8 cellular contexts compared by ENCODE assay signal in the genomic region with DNA sequence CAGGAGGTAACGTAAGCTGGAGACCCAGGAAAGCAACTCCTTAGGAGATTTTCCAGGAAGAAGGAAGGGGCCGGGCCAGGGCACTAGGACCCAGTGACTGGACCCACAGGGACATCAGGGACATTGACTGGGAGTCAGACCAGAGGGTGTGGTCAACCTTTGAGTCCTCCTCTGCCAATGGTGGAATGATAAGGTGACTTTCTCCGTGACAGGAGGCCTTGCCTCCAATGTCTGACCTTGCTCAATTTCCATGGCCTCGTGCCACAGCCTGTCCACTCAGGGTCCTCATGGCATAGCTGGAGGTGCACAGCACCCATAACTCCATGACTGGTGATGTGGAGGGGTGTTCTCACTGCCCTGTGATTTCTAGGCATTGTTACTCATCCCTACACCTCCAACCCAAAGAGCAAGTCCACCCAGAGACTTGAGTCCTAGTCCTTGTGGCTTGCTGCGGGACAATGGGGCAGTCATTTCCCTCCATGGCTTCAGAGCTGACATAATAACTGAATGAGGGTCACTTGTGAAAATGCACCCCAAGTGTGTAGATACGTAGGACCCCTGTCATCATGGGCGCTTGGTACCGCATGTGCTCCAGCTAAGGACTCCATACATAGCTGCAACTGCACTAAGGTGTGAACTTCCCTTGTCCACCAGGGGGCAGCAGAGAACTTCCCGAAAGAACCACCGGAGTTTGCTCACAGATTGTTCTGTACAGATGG. TPM values are rescaled to one million over a fixed set of nuclear protein-coding genes. Genes with fewer than 3 reads are reported as not detected.
DNase-seq lines count a peak whose midpoint lies in the region; ATAC-seq and TF ChIP-seq lines count a peak whose summit lies in the region.

No MANE protein-coding gene starts in this region.

- H3K4me3 Mint-ChIP-seq in activated T-helper 1 cell treated with anti-CD3 and anti-CD28 coated beads, Interleukin-12 subunit alpha, Interleukin-12 subunit beta, Interleukin-2, Interleukin-4 antibody, amounts not matched to agents 30 ng/mL and 10 ng/mL and 1 ng/mL, durations not matched to agents 14 hours and 24 hours and 36 hours, result no peak overlapping the region

- no peaks in the 10 kb centered on the region for H3K9me3 ChIP-seq in neuronal stem cell (replicated peaks in 1 of 2; ENCODE audit: control insufficient read depth in 2 of 2, insufficient read depth in 1 of 2, low read depth in 1 of 2, low read length in 2 of 2)

- H3K36me3 Mint-ChIP-seq in activated T-helper 1 cell treated with anti-CD3 and anti-CD28 coated beads, Interleukin-12 subunit alpha, Interleukin-12 subunit beta, Interleukin-2, Interleukin-4 antibody, amounts not matched to agents 30 ng/mL and 10 ng/mL and 1 ng/mL, durations not matched to agents 14 hours and 24 hours and 36 hours (ENCODE audit: low read depth), result no peaks in the 10 kb centered on the region

- H3K18ac ChIP-seq in neuronal stem cell (ENCODE audit: low read length), result peak overlapping the region; percentile 15

- intact Hi-C loops in activated T-helper 1 cell treated with anti-CD3 and anti-CD28 coated beads, Interleukin-12 subunit alpha, Interleukin-12 subunit beta, Interleukin-2, Interleukin-4 antibody, amounts not matched to agents 30 ng/mL and 10 ng/mL and 1 ng/mL, durations not matched to agents 14 hours and 24 hours and 36 hours (cut with micrococcal nuclease), result loop anchor here (1.0 kb wide), 3 partner anchors 73 to 223 kb away; a partner anchor contains a TSS

- H2AFZ ChIP-seq in neuronal stem cell (ENCODE audit: low read length), result no peak overlapping the region

- no CpG with 5 or more reads among the region's 10 CpGs for WGBS in neuronal stem cell (ENCODE audit: extremely low coverage in 2 of 2, insufficient read length in 2 of 2, insufficient replicate concordance in 1 of 2), 2 donors

- no peak overlapping the region for H2BK12ac ChIP-seq in neuronal stem cell (ENCODE audit: low read length)

- H3K9me3 Mint-ChIP-seq in activated T-helper 1 cell treated with anti-CD3 and anti-CD28 coated beads, Interleukin-12 subunit alpha, Interleukin-12 subunit beta, Interleukin-2, Interleukin-4 antibody, amounts not matched to agents 30 ng/mL and 10 ng/mL and 1 ng/mL, durations not matched to agents 14 hours and 24 hours and 36 hours, result no peaks in the 10 kb centered on the region

- POLR2A ChIA-PET in RWPE1 (lab: Yijun Ruan, JAX; ENCODE audit: low non-redundant PET), result no interaction called here

- H3K14ac ChIP-seq in neuronal stem cell (ENCODE audit: low read length), result peak overlapping the region; percentile 14

- H2BK15ac ChIP-seq in neuronal stem cell (ENCODE audit: low read length), result no peak overlapping the region

- H4K91ac ChIP-seq in neuronal stem cell (ENCODE audit: low read depth, low read length, poor library complexity), result peak overlapping the region; percentile 54

- CTCF ChIA-PET in RWPE1 (lab: Yijun Ruan, JAX), result interaction anchor here (0.5 to 6.8 kb wide), 46 partner anchors 9 to 688 kb away, joined by 3 to 73 read pairs (median 4); no protein-coding TSS in a partner anchor

- H3K4ac ChIP-seq in neuronal stem cell (ENCODE audit: low read length), result no peak overlapping the region

- H2AK5ac ChIP-seq in neuronal stem cell (ENCODE audit: low read depth, low read length), result peak overlapping the region; percentile 81

- H3K27me3 ChIP-seq in neuronal stem cell (ENCODE audit: control insufficient read depth in 3 of 3, insufficient read depth in 3 of 3, low read depth in 1 of 3, low read length in 3 of 3), result peaks cover 0 to 31% (median 0%) of the 10 kb centered on the region in 3 experiments

- no peaks in the 10 kb centered on the region for H3K27me3 Mint-ChIP-seq in activated T-helper 1 cell treated with anti-CD3 and anti-CD28 coated beads, Interleukin-12 subunit alpha, Interleukin-12 subunit beta, Interleukin-2, Interleukin-4 antibody, amounts not matched to agents 30 ng/mL and 10 ng/mL and 1 ng/mL, durations not matched to agents 14 hours and 24 hours and 36 hours (ENCODE audit: insufficient read depth)

- no peak overlapping the region for H3K23ac ChIP-seq in neuronal stem cell (ENCODE audit: low read depth, low read length, poor library complexity)

- no peaks in the 10 kb centered on the region for H3K4me1 Mint-ChIP-seq in activated T-helper 1 cell treated with anti-CD3 and anti-CD28 coated beads, Interleukin-12 subunit alpha, Interleukin-12 subunit beta, Interleukin-2, Interleukin-4 antibody, amounts not matched to agents 30 ng/mL and 10 ng/mL and 1 ng/mL, durations not matched to agents 14 hours and 24 hours and 36 hours (ENCODE audit: low read depth)

- H2BK5ac ChIP-seq in neuronal stem cell (ENCODE audit: low read length), result no peak overlapping the region

- TF ChIP-seq CTCF in RWPE1 (conservative IDR thresholded peaks at IDR 0.05; ENCODE audit: low read depth), result peak; percentile 98

- H3K36me3 ChIP-seq in neuronal stem cell (replicated peaks in 1 of 2; ENCODE audit: control insufficient read depth in 2 of 2, insufficient read depth in 2 of 2, low read length in 2 of 2), result no peaks in the 10 kb centered on the region

- H3K4me1 ChIP-seq in neuronal stem cell (ENCODE audit: control insufficient read depth in 2 of 2, insufficient read depth in 1 of 2, low read depth in 1 of 2, low read length in 2 of 2), result peaks cover 0 to 6% of the 10 kb centered on the region in 2 donors

- no peak overlapping the region for H4K8ac ChIP-seq in neuronal stem cell (ENCODE audit: low read depth, low read length)

- no peak overlapping the region for H3K27ac Mint-ChIP-seq in activated T-helper 1 cell treated with anti-CD3 and anti-CD28 coated beads, Interleukin-12 subunit alpha, Interleukin-12 subunit beta, Interleukin-2, Interleukin-4 antibody, amounts not matched to agents 30 ng/mL and 10 ng/mL and 1 ng/mL, durations not matched to agents 14 hours and 24 hours and 36 hours

- no peak overlapping the region for H2BK120ac ChIP-seq in neuronal stem cell (ENCODE audit: low read depth, low read length)

- H3K4me2 ChIP-seq in neuronal stem cell (ENCODE audit: insufficient read depth, low read length, poor library complexity, severe bottlenecking), result no peak overlapping the region

- peak; percentile 85 for ATAC-seq in GM21786 (IDR thresholded peaks at IDR 0.05; ENCODE audit: unreplicated experiment)

- no peak overlapping the region for H3K27ac ChIP-seq in RWPE1
- H3K27ac ChIP-seq in neuronal stem cell (replicated peaks; ENCODE audit: low read length), result no peak overlapping the region

- no peaks in the 10 kb centered on the region for H3K79me1 ChIP-seq in neuronal stem cell (ENCODE audit: low read depth, low read length)

- H3K4me3 ChIP-seq in neuronal stem cell (ENCODE audit: low read length in 2 of 2), result no peak overlapping the region

- peak; percentile 91 for DNase-seq in DMS53 (lab: John Stamatoyannopoulos, UW)
- DNase-seq in LoVo (ENCODE audit: low spot score), result peak; percentile 81
- DNase-seq in RWPE1 (ENCODE audit: low spot score), result peak; percentile 95
- DNase-seq in activated T-helper 1 cell treated with anti-CD3 and anti-CD28 coated beads, Interleukin-12 subunit alpha, Interleukin-12 subunit beta, Interleukin-2, Interleukin-4 antibody, amounts not matched to agents 30 ng/mL and 10 ng/mL and 1 ng/mL, durations not matched to agents 14 hours and 24 hours and 36 hours (ENCODE audit: low spot score), result peak; percentile 65
- peak; percentile 80 for DNase-seq in fibroblast of the conjunctiva (ENCODE audit: low read depth)
- peak; percentile 92 for DNase-seq in neuronal stem cell (ENCODE audit: low spot score)
- peak; percentile 76 for DNase-seq in stromal cell of bone marrow (ENCODE audit: low read depth)

- no peak overlapping the region for H3K9ac ChIP-seq in neuronal stem cell (ENCODE audit: low read depth, low read length, poor library complexity)

RNA-seq across cellular contexts. Expression of a gene that starts 4.1 kb away (rescaled TPM):
- total RNA-seq in activated T-helper 1 cell treated with anti-CD3 and anti-CD28 coated beads, Interleukin-12 subunit alpha, Interleukin-12 subunit beta, Interleukin-2, Interleukin-4 antibody, amounts not matched to agents 30 ng/mL and 10 ng/mL and 1 ng/mL, durations not matched to agents 14 hours and 24 hours and 36 hours, result not detected in 2 replicates
- polyA plus RNA-seq in neuronal stem cell (2013, experiment 1 of 2), result 0.06 TPM
- polyA plus RNA-seq in neuronal stem cell (2013, experiment 2 of 2), result 0.11 TPM

RNA-seq across cellular contexts. Expression of a gene that starts 16.9 kb away (rescaled TPM):
- not detected in 2 replicates for total RNA-seq in activated T-helper 1 cell treated with anti-CD3 and anti-CD28 coated beads, Interleukin-12 subunit alpha, Interleukin-12 subunit beta, Interleukin-2, Interleukin-4 antibody, amounts not matched to agents 30 ng/mL and 10 ng/mL and 1 ng/mL, durations not matched to agents 14 hours and 24 hours and 36 hours
- polyA plus RNA-seq in neuronal stem cell (2013, experiment 1 of 2), result 0.18 TPM
- polyA plus RNA-seq in neuronal stem cell (2013, experiment 2 of 2), result 0.22 TPM
